28 cellular contexts compared by ENCODE assay signal in genomic region chr3:61740494-61740893, GRCh38.
"Had no signal": no experiment of that assay in that cellular context is flagged by ENCODE, and none has a peak within 500 bp of the region (broad histone marks: within the 10 kb centered on the region; RNA-seq: fewer than 3 reads in every experiment).

No MANE protein-coding gene starts in this region.

- DNase-seq: heart right ventricle; islet precursor cell; kidney glomerular epithelial cell; left cardiac atrium; lower lobe of right lung; mammary epithelial cell; mesenchymal stem cell; naive B cell; natural killer cell; ovary; stimulated activated CD4-positive, alpha-beta T cell treated with anti-CD3 and anti-CD28 coated beads, Interleukin-12 subunit alpha, Interleukin-12 subunit beta, amount 100 ng/mL, for 4 hours; stimulated activated CD4-positive, alpha-beta T cell treated with anti-CD3 and anti-CD28 coated beads, Interleukin-15, amount 100 ng/mL, for 24 hours; stimulated activated CD4-positive, alpha-beta T cell treated with anti-CD3 and anti-CD28 coated beads, Interleukin-2, amount 100 ng/mL, for 24 hours; stimulated activated CD4-positive, alpha-beta T cell treated with anti-CD3 and anti-CD28 coated beads, Interleukin-4, amount 100 ng/mL, for 1 hour; stimulated activated naive CD4-positive, alpha-beta T cell; tibial artery; trophoblast cell; upper lobe of right lung had no signal

- H3K9me3 ChIP-seq: heart right ventricle, lower lobe of right lung, ovary, right atrium auricular region, suprapubic skin, thoracic aorta, tibial artery, upper lobe of right lung had no signal

- H3K4me3 Mint-ChIP-seq: naive B cell; natural killer cell; stimulated activated naive CD8-positive, alpha-beta T cell treated with anti-CD3 and anti-CD28 coated beads, Interleukin-15, Interleukin-2, amounts not matched to agents 100 ng/mL and 50 ng/mL, for 24 hours had no signal

- H3K27me3 ChIP-seq: heart right ventricle, hepatocyte, ovary, right atrium auricular region, suprapubic skin, tibial artery, upper lobe of right lung had no signal

- H3K27me3 Mint-ChIP-seq: naive B cell; progenitor cell of endocrine pancreas; stimulated activated naive CD8-positive, alpha-beta T cell treated with anti-CD3 and anti-CD28 coated beads, Interleukin-15, Interleukin-2, amounts not matched to agents 100 ng/mL and 50 ng/mL, for 24 hours had no signal

- H3K27ac Mint-ChIP-seq: naive B cell; natural killer cell; progenitor cell of endocrine pancreas; stimulated activated naive CD8-positive, alpha-beta T cell treated with anti-CD3 and anti-CD28 coated beads, Interleukin-15, Interleukin-2, amounts not matched to agents 100 ng/mL and 50 ng/mL, for 24 hours had no signal

- ATAC-seq: heart right ventricle, left cardiac atrium, left lobe of liver, lower lobe of right lung, natural killer cell, sciatic nerve, upper lobe of right lung had no signal

- H3K27ac ChIP-seq: heart right ventricle, hepatocyte, lower lobe of right lung, ovary, right atrium auricular region, skin epidermis, suprapubic skin, thoracic aorta, tibial artery, upper lobe of right lung had no signal

- H3K4me1 ChIP-seq: lower lobe of right lung, suprapubic skin had no signal

- H3K36me3 Mint-ChIP-seq: naive B cell, natural killer cell had no signal

- FAIRE-seq: urothelium cell line had no signal

- H3K4me3 ChIP-seq: heart right ventricle, hepatocyte, lower lobe of right lung, ovary, right atrium auricular region, skin epidermis, suprapubic skin, thoracic aorta, tibial artery, upper lobe of right lung had no signal

- H3K4me1 Mint-ChIP-seq: natural killer cell had no signal

- H3K36me3 ChIP-seq: heart right ventricle, lower lobe of right lung, ovary, right atrium auricular region, suprapubic skin, thoracic aorta, tibial artery, upper lobe of right lung had no signal
